In the genomic region with DNA sequence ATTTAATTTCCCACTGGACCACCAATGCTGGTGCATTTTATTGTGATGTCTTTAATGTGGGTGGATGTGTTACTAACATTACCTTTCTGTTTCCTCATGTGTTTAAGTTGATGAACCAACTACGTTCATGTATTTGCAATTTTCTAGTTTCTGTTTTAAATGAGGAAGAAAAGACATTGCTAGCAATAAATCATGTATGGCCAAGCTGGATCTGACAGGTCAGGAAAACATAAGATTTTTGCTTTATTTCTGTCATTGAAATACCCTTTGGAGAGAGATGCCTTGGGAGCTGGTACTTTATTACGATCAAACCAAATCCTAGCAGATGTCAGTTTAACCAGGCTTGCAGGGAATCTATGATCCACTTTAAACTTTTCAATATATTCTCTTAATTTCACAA, we compare ENCODE assay signal across 20 cellular contexts.
DNase-seq lines count a peak whose midpoint lies in the region; ATAC-seq, FAIRE-seq and TF ChIP-seq lines count a peak whose summit lies in the region.
"Had no signal": no experiment of that assay in that cellular context is flagged by ENCODE, and none has a peak within 500 bp of the region (broad histone marks: within the 10 kb centered on the region; RNA-seq: fewer than 3 reads in every experiment).

No MANE protein-coding gene starts in this region.

- no TSS peak for BruUV-seq in GM12878 (replicated peaks; lab: Mats Ljungman, UMichigan)

- no peak for TF ChIP-seq POLR2A in A549 (IDR thresholded peaks at IDR 0.05; ENCODE audit: low read length)
- no peak for TF ChIP-seq POLR2A in GM12878 (IDR thresholded peaks at IDR 0.05; ENCODE audit: low read depth, low read length)

- intact Hi-C loops in GM12878 (cut with micrococcal nuclease; ENCODE audit: unreplicated experiment) = no loop called here

- no peaks in the 10 kb centered on the region for H3K36me3 ChIP-seq in GM12878 (ENCODE audit: control insufficient read depth in 2 of 2, insufficient read depth in 2 of 2, low read length in 1 of 2)
- H3K36me3 ChIP-seq: BLaER1 had no signal

- POLR2A ChIA-PET in A549 (lab: Yijun Ruan, JAX) = interaction anchor here (0.9 kb wide), 1 partner anchor 215 kb away, joined by 4 read pairs; no protein-coding TSS in a partner anchor
- POLR2A ChIA-PET in HEK293T (lab: Yijun Ruan, JAX) = no interaction called here
- POLR2A ChIA-PET in GM12878 (lab: Charles Lee) = no interaction called here

- TF ChIP-seq CTCF in A549 (IDR thresholded peaks at IDR 0.05) (no peak), GM12878 (IDR thresholded peaks at IDR 0.05 in 2 of 3, conservative IDR thresholded peaks at IDR 0.05 in 1 of 3; ENCODE audit: control insufficient read depth in 2 of 3, extremely low read depth in 1 of 3, insufficient read depth in 1 of 3, low read depth in 3 of 3, low read length in 3 of 3) (no peak)

- peaks cover 16% of the 10 kb centered on the region for H3K9me3 ChIP-seq in A549
- no peaks in the 10 kb centered on the region for H3K9me3 ChIP-seq in GM12878 (replicated peaks; ENCODE audit: control insufficient read depth, insufficient read depth, low read length)

- H3K4me2 ChIP-seq in A549 = peak overlapping the region; percentile 63
- H3K4me2 ChIP-seq in GM12878 (ENCODE audit: control insufficient read depth, insufficient read depth) = no peak overlapping the region
- H3K4me2 ChIP-seq: BLaER1 had no signal

- H3K79me2 ChIP-seq in GM12878 (ENCODE audit: control insufficient read depth, insufficient read depth, low read length) = no peaks in the 10 kb centered on the region

- DNase-seq in A549 (ENCODE audit: low read depth in 1 of 2, low spot score in 1 of 2) (no peak), HEK293T (ENCODE audit: extremely low spot score) (no peak), GM12878 (ENCODE audit: low read depth, low spot score) (no peak), NCI-H2171 (lab: John Stamatoyannopoulos, UW) (no peak)
- DNase-seq in stimulated activated CD4-positive, alpha-beta T cell treated with anti-CD3 and anti-CD28 coated beads, Interleukin-2, amount 100 ng/mL, for 48 hours = no peak
- DNase-seq in activated T-cell treated with anti-CD3 and anti-CD28 coated beads, Interleukin-2, amount 50 U/mL, for 1 hour = no peak
- DNase-seq: Caco-2; CD4-positive, CD25-positive, alpha-beta regulatory T cell; CD8-positive, alpha-beta T cell; DMS153; DND-41; GM23248; H9; HFFc6 had no signal

- ATAC-seq in A549 (peak in 1 of 2 experiments; percentile 58; a peak in 3 of 6 replicates), GM12878 (no peak)
- ATAC-seq: CD8-positive, alpha-beta T cell; HCT116 had no signal

- FAIRE-seq in A549 (lab: Jason Lieb, UNC) (no peak), GM12878 (lab: Jason Lieb, UNC) (no peak)
- FAIRE-seq: G401.6, GM19239, H1 had no signal

- no peak overlapping the region for H2AFZ ChIP-seq in GM12878 (ENCODE audit: control insufficient read depth, low read depth, low read length)
- H2AFZ ChIP-seq: GM23248 had no signal

- peaks cover 32% of the 10 kb centered on the region for H3K4me1 ChIP-seq in A549
- no peaks in the 10 kb centered on the region for H3K4me1 ChIP-seq in GM12878 (ENCODE audit: control insufficient read depth, insufficient read depth, low read length)
- H3K4me1 ChIP-seq: BLaER1, Caco-2 had no signal

- no peaks in the 10 kb centered on the region for H4K20me1 ChIP-seq in GM12878 (ENCODE audit: control insufficient read depth, insufficient read depth)
- H4K20me1 ChIP-seq: BLaER1 had no signal

- RAD21 ChIA-PET in GM12878 (lab: Charles Lee; ENCODE audit: unreplicated experiment) = no interaction called here

- TF ChIP-seq EP300 in A549 (IDR thresholded peaks at IDR 0.05) (no peak), GM12878 (IDR thresholded peaks at IDR 0.05; ENCODE audit: borderline replicate concordance in 1 of 2, control insufficient read depth in 1 of 2, low read depth in 2 of 2, low read length in 2 of 2) (no peak)

- CTCF ChIA-PET in A549 (lab: Yijun Ruan, JAX) (no interaction called here), HEK293T (lab: Yijun Ruan, JAX) (no interaction called here), GM12878 (lab: Yijun Ruan, JAX) (no interaction called here)

- in situ Hi-C loops in GM12878 (cut with MboI) = no loop called here

- no peak overlapping the region for H3K9ac ChIP-seq in GM12878 (ENCODE audit: control insufficient read depth, insufficient read depth, low read length)
- H3K9ac ChIP-seq: BLaER1, GM23248 had no signal

- no peak overlapping the region for H3K4me3 ChIP-seq in A549
- H3K4me3 ChIP-seq in GM12878 = no peak overlapping the region
- H3K4me3 ChIP-seq: BLaER1, GM23248 had no signal

- peak overlapping the region; percentile 93 to 99 for H3K27ac ChIP-seq in A549
- H3K27ac ChIP-seq in GM12878 (ENCODE audit: control insufficient read depth, insufficient read depth) = no peak overlapping the region
- H3K27ac ChIP-seq: BLaER1, C4-2B, GM23248 had no signal

- SMC1A ChIA-PET in GM12878 (lab: Charles Lee; ENCODE audit: uncharacterized antibody, unreplicated experiment) = no interaction called here

- TF ChIP-seq RAD21 in A549 (conservative IDR thresholded peaks at IDR 0.05 in 1 of 2, IDR thresholded peaks at IDR 0.05 in 1 of 2) = no peak
- no peak for TF ChIP-seq RAD21 in GM12878 (IDR thresholded peaks at IDR 0.05; ENCODE audit: insufficient read depth, low read depth, low read length)

- 22% methylated on average over 2 of the region's 2 CpGs for WGBS in A549 (ENCODE audit: missing lambda C conversion rate)
- WGBS in GM12878 (ENCODE audit: insufficient coverage, insufficient replicate concordance, low lambda C conversion rate, missing lambda C conversion rate) = 32% methylated on average over 2 of the region's 2 CpGs

- H3K27me3 ChIP-seq in GM12878 (replicated peaks in 1 of 2; ENCODE audit: control insufficient read depth in 2 of 2, insufficient read depth in 2 of 2, low read length in 1 of 2) = no peaks in the 10 kb centered on the region
- H3K27me3 ChIP-seq: BLaER1 had no signal

TF ChIP-seq in A549, 52 proteins besides CTCF, POLR2A, EP300 and RAD21:
- TF ChIP-seq MAZ (IDR thresholded peaks at IDR 0.05; ENCODE audit: borderline replicate concordance, low read depth, low read length) (no peak), HOXB5 (CRISPR knock-in tag; IDR thresholded peaks at IDR 0.05) (peak; percentile 92), JUNB (IDR thresholded peaks at IDR 0.05) (no peak), ZSCAN20 (CRISPR knock-in tag; IDR thresholded peaks at IDR 0.05) (0 out of 2 replicates have a peak, but pooled peaks have one; percentile 27), MAFK (IDR thresholded peaks at IDR 0.05; ENCODE audit: partially characterized antibody) (no peak), CBX2 (IDR thresholded peaks at IDR 0.05; ENCODE audit: borderline replicate concordance, low read depth) (no peak), PHF8 (IDR thresholded peaks at IDR 0.05; ENCODE audit: borderline replicate concordance, low read depth) (no peak)
TF ChIP-seq in A549: peak in this region for 2.

TF ChIP-seq in HEK293T, 16 proteins besides CTCF, POLR2A, EP300 and RAD21:
- TF ChIP-seq ELF4 (IDR thresholded peaks at IDR 0.05) (no peak), HDGF (IDR thresholded peaks at IDR 0.05; ENCODE audit: borderline replicate concordance) (no peak)
- TF ChIP-seq, protein P1, sequence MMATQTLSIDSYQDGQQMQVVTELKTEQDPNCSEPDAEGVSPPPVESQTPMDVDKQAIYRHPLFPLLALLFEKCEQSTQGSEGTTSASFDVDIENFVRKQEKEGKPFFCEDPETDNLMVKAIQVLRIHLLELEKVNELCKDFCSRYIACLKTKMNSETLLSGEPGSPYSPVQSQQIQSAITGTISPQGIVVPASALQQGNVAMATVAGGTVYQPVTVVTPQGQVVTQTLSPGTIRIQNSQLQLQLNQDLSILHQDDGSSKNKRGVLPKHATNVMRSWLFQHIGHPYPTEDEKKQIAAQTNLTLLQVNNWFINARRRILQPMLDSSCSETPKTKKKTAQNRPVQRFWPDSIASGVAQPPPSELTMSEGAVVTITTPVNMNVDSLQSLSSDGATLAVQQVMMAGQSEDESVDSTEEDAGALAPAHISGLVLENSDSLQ (IDR thresholded peaks at IDR 0.05) = peak; percentile 51

TF ChIP-seq in GM12878, 131 proteins besides CTCF, POLR2A, EP300 and RAD21 (continues in another document):
- TF ChIP-seq, protein P2, sequence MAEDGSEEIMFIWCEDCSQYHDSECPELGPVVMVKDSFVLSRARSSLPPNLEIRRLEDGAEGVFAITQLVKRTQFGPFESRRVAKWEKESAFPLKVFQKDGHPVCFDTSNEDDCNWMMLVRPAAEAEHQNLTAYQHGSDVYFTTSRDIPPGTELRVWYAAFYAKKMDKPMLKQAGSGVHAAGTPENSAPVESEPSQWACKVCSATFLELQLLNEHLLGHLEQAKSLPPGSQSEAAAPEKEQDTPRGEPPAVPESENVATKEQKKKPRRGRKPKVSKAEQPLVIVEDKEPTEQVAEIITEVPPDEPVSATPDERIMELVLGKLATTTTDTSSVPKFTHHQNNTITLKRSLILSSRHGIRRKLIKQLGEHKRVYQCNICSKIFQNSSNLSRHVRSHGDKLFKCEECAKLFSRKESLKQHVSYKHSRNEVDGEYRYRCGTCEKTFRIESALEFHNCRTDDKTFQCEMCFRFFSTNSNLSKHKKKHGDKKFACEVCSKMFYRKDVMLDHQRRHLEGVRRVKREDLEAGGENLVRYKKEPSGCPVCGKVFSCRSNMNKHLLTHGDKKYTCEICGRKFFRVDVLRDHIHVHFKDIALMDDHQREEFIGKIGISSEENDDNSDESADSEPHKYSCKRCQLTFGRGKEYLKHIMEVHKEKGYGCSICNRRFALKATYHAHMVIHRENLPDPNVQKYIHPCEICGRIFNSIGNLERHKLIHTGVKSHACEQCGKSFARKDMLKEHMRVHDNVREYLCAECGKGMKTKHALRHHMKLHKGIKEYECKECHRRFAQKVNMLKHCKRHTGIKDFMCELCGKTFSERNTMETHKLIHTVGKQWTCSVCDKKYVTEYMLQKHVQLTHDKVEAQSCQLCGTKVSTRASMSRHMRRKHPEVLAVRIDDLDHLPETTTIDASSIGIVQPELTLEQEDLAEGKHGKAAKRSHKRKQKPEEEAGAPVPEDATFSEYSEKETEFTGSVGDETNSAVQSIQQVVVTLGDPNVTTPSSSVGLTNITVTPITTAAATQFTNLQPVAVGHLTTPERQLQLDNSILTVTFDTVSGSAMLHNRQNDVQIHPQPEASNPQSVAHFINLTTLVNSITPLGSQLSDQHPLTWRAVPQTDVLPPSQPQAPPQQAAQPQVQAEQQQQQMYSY (CRISPR knock-in tag; IDR thresholded peaks at IDR 0.05) = no peak
- TF ChIP-seq, protein P3, sequence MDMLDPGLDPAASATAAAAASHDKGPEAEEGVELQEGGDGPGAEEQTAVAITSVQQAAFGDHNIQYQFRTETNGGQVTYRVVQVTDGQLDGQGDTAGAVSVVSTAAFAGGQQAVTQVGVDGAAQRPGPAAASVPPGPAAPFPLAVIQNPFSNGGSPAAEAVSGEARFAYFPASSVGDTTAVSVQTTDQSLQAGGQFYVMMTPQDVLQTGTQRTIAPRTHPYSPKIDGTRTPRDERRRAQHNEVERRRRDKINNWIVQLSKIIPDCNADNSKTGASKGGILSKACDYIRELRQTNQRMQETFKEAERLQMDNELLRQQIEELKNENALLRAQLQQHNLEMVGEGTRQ (IDR thresholded peaks at IDR 0.05; ENCODE audit: borderline replicate concordance, low read depth, low read length) = no peak
- TF ChIP-seq ZNF384 (IDR thresholded peaks at IDR 0.05; ENCODE audit: borderline replicate concordance, low read depth, low read length) = no peak
- TF ChIP-seq FOS (IDR thresholded peaks at IDR 0.05; ENCODE audit: borderline replicate concordance, extremely low read depth, insufficient read length) = no peak
